1 cellular context compared by ENCODE assay signal in the genomic region with DNA sequence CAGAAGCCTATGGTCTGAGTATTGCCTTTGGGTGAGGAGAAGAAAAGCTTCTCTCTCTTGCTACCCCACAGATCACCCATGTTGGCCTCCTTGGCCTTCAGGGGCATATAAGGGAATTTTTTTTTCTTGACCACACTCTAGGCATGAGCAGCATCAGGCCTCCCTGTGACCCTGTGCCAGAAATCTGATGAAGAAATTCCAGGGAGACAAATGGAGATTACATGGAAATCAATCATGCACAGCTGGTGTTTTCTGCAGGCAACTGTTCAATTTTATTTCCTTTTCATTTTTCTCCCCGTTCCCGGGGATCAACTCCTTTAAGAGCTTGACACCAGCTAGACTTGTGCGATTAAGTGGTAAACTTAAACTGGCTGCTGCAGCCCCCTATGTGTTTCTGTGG.
TF ChIP-seq lines count a peak whose summit lies in the region.

No MANE protein-coding gene starts in this region.

TF ChIP-seq in H1, 55 proteins besides CTCF, POLR2A, EP300 and RAD21:
- TF ChIP-seq USF2 (IDR thresholded peaks at IDR 0.05; ENCODE audit: low read length) (no peak), RFX5 (IDR thresholded peaks at IDR 0.05; ENCODE audit: borderline replicate concordance, low read depth, low read length) (no peak), CHD7 (IDR thresholded peaks at IDR 0.05; ENCODE audit: insufficient replicate concordance, low read length) (no peak)
